ENCODE assay signal across 23 cellular contexts in the genomic region with DNA sequence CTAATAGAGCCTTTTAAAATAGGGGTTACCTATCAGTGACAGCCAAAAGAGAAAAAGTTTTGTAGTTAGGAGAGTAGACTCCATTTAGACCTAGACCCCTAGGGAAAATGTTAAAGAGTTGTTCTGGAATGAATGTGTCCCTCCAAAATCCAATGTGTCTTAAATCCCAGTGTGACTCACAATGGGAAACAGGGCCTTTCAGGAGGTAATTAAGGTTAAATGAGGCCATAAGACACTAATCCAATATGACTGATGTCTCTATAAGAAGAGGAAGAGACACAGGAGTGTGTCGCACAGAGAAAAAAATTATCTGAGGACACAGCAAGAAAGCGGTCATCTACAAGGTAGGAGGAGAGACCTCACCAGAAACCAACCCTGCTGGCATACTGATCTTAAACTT.
DNase-seq lines count a peak whose midpoint lies in the region; ATAC-seq and TF ChIP-seq lines count a peak whose summit lies in the region.
"Had no signal": no experiment of that assay in that cellular context is flagged by ENCODE, and none has a peak within 500 bp of the region (broad histone marks: within the 10 kb centered on the region; RNA-seq: fewer than 3 reads in every experiment).

No MANE protein-coding gene starts in this region.

- H3K79me2 ChIP-seq in GM23338 (replicated peaks; ENCODE audit: insufficient read depth) = no peaks in the 10 kb centered on the region

- no peaks in the 10 kb centered on the region for H3K36me3 ChIP-seq in GM23338 (ENCODE audit: insufficient read depth)
- no peaks in the 10 kb centered on the region for H3K36me3 ChIP-seq in HUES64 (ENCODE audit: insufficient read depth, low read length)
- H3K36me3 ChIP-seq in naive thymus-derived CD4-positive, alpha-beta T cell (ENCODE audit: control insufficient read depth in 2 of 3, insufficient read depth in 3 of 3, low read length in 3 of 3) = no peaks in the 10 kb centered on the region
- H3K36me3 ChIP-seq: BLaER1 had no signal

- H3K4me3 ChIP-seq in GM23338 (no peak overlapping the region), HUES64 (ENCODE audit: low read length) (no peak overlapping the region), fibroblast of mammary gland (ENCODE audit: control insufficient read depth, low read depth, low read length) (no peak overlapping the region)
- no peak overlapping the region for H3K4me3 ChIP-seq in naive thymus-derived CD4-positive, alpha-beta T cell (ENCODE audit: low read length)
- H3K4me3 ChIP-seq: BLaER1, SK-N-MC had no signal

- no peaks in the 10 kb centered on the region; the same call in 2 of the 3 replicates for H3K36me3 Mint-ChIP-seq in GM23338 (ENCODE audit: low read depth)
- H3K36me3 Mint-ChIP-seq in naive thymus-derived CD4-positive, alpha-beta T cell = peaks cover 0 to 8% (median 0%) of the 10 kb centered on the region in 5 donors
- H3K36me3 Mint-ChIP-seq: CD4-positive, CD25-positive, alpha-beta regulatory T cell had no signal

- H3K27me3 Mint-ChIP-seq in GM23338 (ENCODE audit: insufficient read depth, low read depth, poor library complexity) = peaks cover 4% of the 10 kb centered on the region
- H3K27me3 Mint-ChIP-seq in naive thymus-derived CD4-positive, alpha-beta T cell = peaks cover 0 to 4% (median 0%) of the 10 kb centered on the region in 5 donors
- H3K27me3 Mint-ChIP-seq: CD4-positive, CD25-positive, alpha-beta regulatory T cell had no signal

- H3K9me2 ChIP-seq in GM23338 (ENCODE audit: insufficient read depth) = 0 out of 2 replicates have a peak, but pooled peaks cover 7% of the 10 kb centered on the region

- H3K4me1 Mint-ChIP-seq in GM23338 = peaks cover 27% of the 10 kb centered on the region
- H3K4me1 Mint-ChIP-seq in naive thymus-derived CD4-positive, alpha-beta T cell = no peaks in the 10 kb centered on the region
- H3K4me1 Mint-ChIP-seq: CD4-positive, CD25-positive, alpha-beta regulatory T cell had no signal

- no peak overlapping the region for H3K27ac ChIP-seq in GM23338 (ENCODE audit: low read depth)
- H3K27ac ChIP-seq in HUES64 (ENCODE audit: low read depth, low read length) = peak overlapping the region; percentile 15; the same call in 1 of the 2 replicates
- H3K27ac ChIP-seq in naive thymus-derived CD4-positive, alpha-beta T cell (ENCODE audit: low read depth, low read length) = no peak overlapping the region
- H3K27ac ChIP-seq: BLaER1, SK-N-MC had no signal

- H3K4me2 ChIP-seq in GM23338 = peak overlapping the region; percentile 61
- H3K4me2 ChIP-seq: BLaER1 had no signal

- H3K9me3 Mint-ChIP-seq in GM23338 = no peaks in the 10 kb centered on the region
- H3K9me3 Mint-ChIP-seq in naive thymus-derived CD4-positive, alpha-beta T cell = peaks cover 0 to 15% (median 4%) of the 10 kb centered on the region in 11 donors

- H3K9me3 ChIP-seq in HUES64 (ENCODE audit: insufficient read depth, low read depth, low read length) = no peaks in the 10 kb centered on the region
- H3K9me3 ChIP-seq in naive thymus-derived CD4-positive, alpha-beta T cell (ENCODE audit: control insufficient read depth in 2 of 3, low read length in 3 of 3) = no peaks in the 10 kb centered on the region
- H3K9me3 ChIP-seq: BLaER1 had no signal

- TF ChIP-seq CTCF in GM23338 (conservative IDR thresholded peaks at IDR 0.05; ENCODE audit: low read depth in 2 of 2) (no peak), fibroblast of mammary gland (conservative IDR thresholded peaks at IDR 0.05; ENCODE audit: control insufficient read depth, insufficient read depth, low read depth, low read length) (no peak)

- intact Hi-C loops in naive thymus-derived CD4-positive, alpha-beta T cell (cut with micrococcal nuclease) = no loop called here

- ATAC-seq in GM23338 = no peak
- ATAC-seq in naive thymus-derived CD4-positive, alpha-beta T cell = no peak
- ATAC-seq: Panc1 had no signal

- 89% methylated on average over 2 of the region's 2 CpGs for WGBS in HUES64

- DNase-seq in GM23338 (ENCODE audit: low spot score) (no peak), RPMI7951 (ENCODE audit: low read depth) (peak; percentile 31), fibroblast of mammary gland (ENCODE audit: low read depth) (peak; percentile 42), superior temporal gyrus (ENCODE audit: extremely low spot score) (no peak), GOT3 (lab: John Stamatoyannopoulos, UW) (no peak)
- no peak for DNase-seq in naive thymus-derived CD4-positive, alpha-beta T cell
- DNase-seq: CD4-positive, CD25-positive, alpha-beta regulatory T cell; COR-L47; DMS53; Karpas-422; MV-4-11; NCI-H1105; NCI-H1436 treated with DMSO at 0.1 percent for 48 hours; NCI-H187 treated with DMSO at 0.1 percent for 48 hours; NCI-H2107; NCI-H446; NCI-H524 treated with DMSO at 0.1 percent for 48 hours; NCI-H774; SHP77 treated with DMSO at 0.1 percent for 48 hours had no signal

- no peaks in the 10 kb centered on the region for H3F3A ChIP-seq in GM23338 (replicated peaks; ENCODE audit: low read depth)

- no peaks in the 10 kb centered on the region for H3K27me3 ChIP-seq in GM23338 (ENCODE audit: insufficient read depth)
- H3K27me3 ChIP-seq in HUES64 (ENCODE audit: insufficient read depth, low read length) = no peaks in the 10 kb centered on the region
- H3K27me3 ChIP-seq in naive thymus-derived CD4-positive, alpha-beta T cell (ENCODE audit: control insufficient read depth in 2 of 2, insufficient read depth in 2 of 2, low read length in 2 of 2) = peaks cover 0 to 4% of the 10 kb centered on the region in 2 donors
- H3K27me3 ChIP-seq: BLaER1 had no signal

- CTCF ChIA-PET in naive thymus-derived CD4-positive, alpha-beta T cell (lab: Charles Lee) = no interaction called here

- no peak overlapping the region for H3K9ac ChIP-seq in HUES64 (ENCODE audit: low read depth, low read length)
- H3K9ac ChIP-seq: BLaER1 had no signal

- H3K4me1 ChIP-seq in GM23338 (ENCODE audit: insufficient read depth) = peaks cover 14% of the 10 kb centered on the region
- H3K4me1 ChIP-seq in HUES64 (ENCODE audit: insufficient read depth, low read length) = peaks cover 24% of the 10 kb centered on the region
- H3K4me1 ChIP-seq in naive thymus-derived CD4-positive, alpha-beta T cell (ENCODE audit: control insufficient read depth in 2 of 2, insufficient read depth in 2 of 2, low read length in 2 of 2) = no peaks in the 10 kb centered on the region
- H3K4me1 ChIP-seq: BLaER1 had no signal

- peak overlapping the region; percentile 49; the same call in 1 of the 2 replicates for H3K27ac Mint-ChIP-seq in GM23338
- no peak overlapping the region for H3K27ac Mint-ChIP-seq in naive thymus-derived CD4-positive, alpha-beta T cell
- H3K27ac Mint-ChIP-seq: CD4-positive, CD25-positive, alpha-beta regulatory T cell had no signal

- no peaks in the 10 kb centered on the region for H4K20me1 ChIP-seq in GM23338 (replicated peaks; ENCODE audit: insufficient read depth)
- H4K20me1 ChIP-seq: BLaER1 had no signal

- H2AFZ ChIP-seq in GM23338 = no peak overlapping the region

- POLR2A ChIA-PET in naive thymus-derived CD4-positive, alpha-beta T cell (lab: Charles Lee) = no interaction called here

- no peak overlapping the region for H3K4me3 Mint-ChIP-seq in GM23338
- H3K4me3 Mint-ChIP-seq in naive thymus-derived CD4-positive, alpha-beta T cell = no peak overlapping the region
- H3K4me3 Mint-ChIP-seq: CD4-positive, CD25-positive, alpha-beta regulatory T cell had no signal

TF ChIP-seq in GM23338, 12 proteins besides CTCF, POLR2A, EP300 and RAD21 (continues in another document):
- no peak for TF ChIP-seq NANOG (IDR thresholded peaks at IDR 0.05; ENCODE audit: borderline replicate concordance)
- TF ChIP-seq, protein P1, sequence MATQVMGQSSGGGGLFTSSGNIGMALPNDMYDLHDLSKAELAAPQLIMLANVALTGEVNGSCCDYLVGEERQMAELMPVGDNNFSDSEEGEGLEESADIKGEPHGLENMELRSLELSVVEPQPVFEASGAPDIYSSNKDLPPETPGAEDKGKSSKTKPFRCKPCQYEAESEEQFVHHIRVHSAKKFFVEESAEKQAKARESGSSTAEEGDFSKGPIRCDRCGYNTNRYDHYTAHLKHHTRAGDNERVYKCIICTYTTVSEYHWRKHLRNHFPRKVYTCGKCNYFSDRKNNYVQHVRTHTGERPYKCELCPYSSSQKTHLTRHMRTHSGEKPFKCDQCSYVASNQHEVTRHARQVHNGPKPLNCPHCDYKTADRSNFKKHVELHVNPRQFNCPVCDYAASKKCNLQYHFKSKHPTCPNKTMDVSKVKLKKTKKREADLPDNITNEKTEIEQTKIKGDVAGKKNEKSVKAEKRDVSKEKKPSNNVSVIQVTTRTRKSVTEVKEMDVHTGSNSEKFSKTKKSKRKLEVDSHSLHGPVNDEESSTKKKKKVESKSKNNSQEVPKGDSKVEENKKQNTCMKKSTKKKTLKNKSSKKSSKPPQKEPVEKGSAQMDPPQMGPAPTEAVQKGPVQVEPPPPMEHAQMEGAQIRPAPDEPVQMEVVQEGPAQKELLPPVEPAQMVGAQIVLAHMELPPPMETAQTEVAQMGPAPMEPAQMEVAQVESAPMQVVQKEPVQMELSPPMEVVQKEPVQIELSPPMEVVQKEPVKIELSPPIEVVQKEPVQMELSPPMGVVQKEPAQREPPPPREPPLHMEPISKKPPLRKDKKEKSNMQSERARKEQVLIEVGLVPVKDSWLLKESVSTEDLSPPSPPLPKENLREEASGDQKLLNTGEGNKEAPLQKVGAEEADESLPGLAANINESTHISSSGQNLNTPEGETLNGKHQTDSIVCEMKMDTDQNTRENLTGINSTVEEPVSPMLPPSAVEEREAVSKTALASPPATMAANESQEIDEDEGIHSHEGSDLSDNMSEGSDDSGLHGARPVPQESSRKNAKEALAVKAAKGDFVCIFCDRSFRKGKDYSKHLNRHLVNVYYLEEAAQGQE (IDR thresholded peaks at IDR 0.05; ENCODE audit: unreplicated experiment) = no peak
- TF ChIP-seq, protein P2, sequence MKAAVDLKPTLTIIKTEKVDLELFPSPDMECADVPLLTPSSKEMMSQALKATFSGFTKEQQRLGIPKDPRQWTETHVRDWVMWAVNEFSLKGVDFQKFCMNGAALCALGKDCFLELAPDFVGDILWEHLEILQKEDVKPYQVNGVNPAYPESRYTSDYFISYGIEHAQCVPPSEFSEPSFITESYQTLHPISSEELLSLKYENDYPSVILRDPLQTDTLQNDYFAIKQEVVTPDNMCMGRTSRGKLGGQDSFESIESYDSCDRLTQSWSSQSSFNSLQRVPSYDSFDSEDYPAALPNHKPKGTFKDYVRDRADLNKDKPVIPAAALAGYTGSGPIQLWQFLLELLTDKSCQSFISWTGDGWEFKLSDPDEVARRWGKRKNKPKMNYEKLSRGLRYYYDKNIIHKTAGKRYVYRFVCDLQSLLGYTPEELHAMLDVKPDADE (IDR thresholded peaks at IDR 0.05) = no peak
- no peak for TF ChIP-seq EZH2phosphoT487 (IDR thresholded peaks at IDR 0.05; ENCODE audit: unreplicated experiment)
- no peak for TF ChIP-seq ZNF114 (CRISPR knock-in tag; IDR thresholded peaks at IDR 0.05)

Comparison
In these comparisons a context has a peak if more than half of its experiments do, and no peak if none do; other contexts are left out.
1. DNase-seq: peak in RPMI7951 (single experiment) and fibroblast of mammary gland (single experiment); none in GM23338 (single experiment), superior temporal gyrus (single experiment), naive thymus-derived CD4-positive, alpha-beta T cell (0 of 9) and GOT3 (single experiment).